Comparison of ENCODE assay signal across 9 cellular contexts in genomic region chr10:97179731-97180366, GRCh38. TPM values are rescaled to one million over a fixed set of nuclear protein-coding genes. Genes with fewer than 3 reads are reported as not detected.
DNase-seq lines count a peak whose midpoint lies in the region; TF ChIP-seq lines count a peak whose summit lies in the region.
"Had no signal": no experiment of that assay in that cellular context is flagged by ENCODE, and none has a peak within 500 bp of the region (broad histone marks: within the 10 kb centered on the region; RNA-seq: fewer than 3 reads in every experiment).

No MANE protein-coding gene starts in this region.

- DNase-seq in H9 (peak; percentile 90), NCI-H748 (lab: John Stamatoyannopoulos, UW; ENCODE audit: unreplicated experiment) (peak; percentile 84), fibroblast of villous mesenchyme (ENCODE audit: low read depth) (no peak), progenitor cell of endocrine pancreas (ENCODE audit: low spot score, unreplicated experiment) (peak; percentile 40), RWPE1 (ENCODE audit: low spot score) (no peak), kidney tubule cell (ENCODE audit: low spot score) (no peak), testis (no peak), T-helper 2 cell (no peak)
- DNase-seq: activated naive CD8-positive, alpha-beta T cell treated with anti-CD3 and anti-CD28 coated beads, Interleukin-2, amount 10 ng/mL, durations not matched to agents 7 days and 5 days had no signal

- H3K79me1 ChIP-seq in H9 (ENCODE audit: insufficient read depth, low read depth, low read length, poor library complexity, severe bottlenecking) = no peaks in the 10 kb centered on the region

- H3K4me1 Mint-ChIP-seq in H9 (peaks cover 13 to 22% of the 10 kb centered on the region in 2 experiments), progenitor cell of endocrine pancreas (ENCODE audit: low read depth) (peaks cover 14% of the 10 kb centered on the region)

- H3K9me3 ChIP-seq in H9 (ENCODE audit: control insufficient read depth, low read depth, low read length) = no peaks in the 10 kb centered on the region
- no peaks in the 10 kb centered on the region for H3K9me3 ChIP-seq in testis

- no peak overlapping the region for H3K4me3 ChIP-seq in fibroblast of villous mesenchyme (ENCODE audit: low read depth, low read length)
- no peak overlapping the region for H3K4me3 ChIP-seq in testis

- TF ChIP-seq POLR2A in testis (IDR thresholded peaks at IDR 0.05) = no peak

- H3K4me1 ChIP-seq in H9 (ENCODE audit: insufficient read depth, low read length) (no peaks in the 10 kb centered on the region; the same call in 1 of the 2 replicates), testis (no peaks in the 10 kb centered on the region)

- H2BK12ac ChIP-seq in H9 (ENCODE audit: insufficient read length, low read depth, low read length) = no peak overlapping the region

- peak; percentile 78 for TF ChIP-seq CTCF in H9 (conservative IDR thresholded peaks at IDR 0.05)
- peak; percentile 6 for TF ChIP-seq CTCF in fibroblast of villous mesenchyme (IDR thresholded peaks at IDR 0.05; ENCODE audit: insufficient read depth, low read depth, low read length)
- peak; percentile 59 for TF ChIP-seq CTCF in progenitor cell of endocrine pancreas (IDR thresholded peaks at IDR 0.05; ENCODE audit: unreplicated experiment)
- TF ChIP-seq CTCF in RWPE1 (conservative IDR thresholded peaks at IDR 0.05; ENCODE audit: low read depth) = no peak
- TF ChIP-seq CTCF in testis (IDR thresholded peaks at IDR 0.05) = no peak

- H3T11ph ChIP-seq in H9 (ENCODE audit: low read length) = no peak overlapping the region

- no peak overlapping the region for H4K91ac ChIP-seq in H9 (ENCODE audit: insufficient read length, low read depth, low read length)

- H3K14ac ChIP-seq in H9 (ENCODE audit: insufficient read depth, low read length) = no peak overlapping the region

- peak overlapping the region; percentile 38 for H3K4me2 ChIP-seq in H9 (ENCODE audit: insufficient read depth, insufficient read length, low read length)

- H2AK5ac ChIP-seq in H9 (ENCODE audit: insufficient read length, low read length) = no peak overlapping the region

- H3K36me3 Mint-ChIP-seq in H9 (ENCODE audit: insufficient read depth in 1 of 3, low read depth in 3 of 3) (no peaks in the 10 kb centered on the region; a peak in 2 of 7 replicates), progenitor cell of endocrine pancreas (ENCODE audit: insufficient read depth) (peaks cover 2% of the 10 kb centered on the region)
- H3K36me3 Mint-ChIP-seq: activated naive CD8-positive, alpha-beta T cell treated with anti-CD3 and anti-CD28 coated beads, Interleukin-2, amount 10 ng/mL, durations not matched to agents 7 days and 5 days had no signal

- no peak overlapping the region for H3K56ac ChIP-seq in H9 (ENCODE audit: insufficient read length, low read depth, low read length)

- no peaks in the 10 kb centered on the region for H3K36me3 ChIP-seq in testis (ENCODE audit: low read depth, missing control alignments)

- H3K9me3 Mint-ChIP-seq in H9 (no peaks in the 10 kb centered on the region), progenitor cell of endocrine pancreas (ENCODE audit: low read depth) (no peaks in the 10 kb centered on the region)
- H3K9me3 Mint-ChIP-seq: activated naive CD8-positive, alpha-beta T cell treated with anti-CD3 and anti-CD28 coated beads, Interleukin-2, amount 10 ng/mL, durations not matched to agents 7 days and 5 days had no signal

- no peak overlapping the region for H4K8ac ChIP-seq in H9 (replicated peaks; ENCODE audit: insufficient read length, low read depth, low read length)

- intact Hi-C loops in testis (cut with DNase I; ENCODE audit: low total_unique reads) = no loop called here

- H2BK15ac ChIP-seq in H9 (ENCODE audit: low read depth, low read length) = no peak overlapping the region

- H2AFZ ChIP-seq in H9 (ENCODE audit: low read length) = no peak overlapping the region

- H3K4me3 Mint-ChIP-seq in H9 = peak overlapping the region; percentile 51 to 58; a peak in 4 of 5 replicates
- no peak overlapping the region for H3K4me3 Mint-ChIP-seq in progenitor cell of endocrine pancreas (ENCODE audit: low read depth)
- H3K4me3 Mint-ChIP-seq: activated naive CD8-positive, alpha-beta T cell treated with anti-CD3 and anti-CD28 coated beads, Interleukin-2, amount 10 ng/mL, durations not matched to agents 7 days and 5 days had no signal

- no peak overlapping the region for H3K23ac ChIP-seq in H9 (ENCODE audit: insufficient read length, low read depth, low read length)

- POLR2A ChIA-PET in RWPE1 (lab: Yijun Ruan, JAX; ENCODE audit: low non-redundant PET) = no interaction called here

- H4K20me1 ChIP-seq in H9 (ENCODE audit: control insufficient read depth, insufficient read depth, insufficient read length) = no peaks in the 10 kb centered on the region

- no peak overlapping the region for H2BK20ac ChIP-seq in H9 (ENCODE audit: low read depth, low read length, poor library complexity, severe bottlenecking)

- no peaks in the 10 kb centered on the region for H3K79me2 ChIP-seq in H9 (ENCODE audit: insufficient read depth, low read length)

- no peak overlapping the region for H3K9ac ChIP-seq in H9 (ENCODE audit: extremely low read depth, insufficient read length, low read length)

- H3K27ac Mint-ChIP-seq in H9 = no peak overlapping the region
- H3K27ac Mint-ChIP-seq in progenitor cell of endocrine pancreas = no peak overlapping the region
- H3K27ac Mint-ChIP-seq: activated naive CD8-positive, alpha-beta T cell treated with anti-CD3 and anti-CD28 coated beads, Interleukin-2, amount 10 ng/mL, durations not matched to agents 7 days and 5 days had no signal

- H2BK5ac ChIP-seq in H9 (ENCODE audit: insufficient read length, low read length) = no peak overlapping the region

- H3K23me2 ChIP-seq in H9 (ENCODE audit: insufficient read length, low read depth, low read length, poor library complexity, severe bottlenecking) = peaks cover 5% of the 10 kb centered on the region

- H3K27ac ChIP-seq in H9 (ENCODE audit: insufficient read length, low read depth, low read length) = no peak overlapping the region
- no peak overlapping the region for H3K27ac ChIP-seq in RWPE1
- H3K27ac ChIP-seq in testis = no peak overlapping the region

- CTCF ChIA-PET in RWPE1 (lab: Yijun Ruan, JAX) = interaction anchor here (0.5 to 1.9 kb wide), 8 partner anchors 9 to 303 kb away, joined by 3 to 10 read pairs (median 3); no protein-coding TSS in a partner anchor

- H3K27me3 Mint-ChIP-seq in H9 (ENCODE audit: low read depth) (peaks cover 53% of the 10 kb centered on the region), progenitor cell of endocrine pancreas (peaks cover 45% of the 10 kb centered on the region)

- H4K5ac ChIP-seq in H9 (ENCODE audit: insufficient read length, low read depth, low read length) = no peak overlapping the region

- WGBS in H9 (ENCODE audit: extremely low coverage, insufficient read length, low lambda C conversion rate) = no CpG with 5 or more reads among the region's 26 CpGs
- 29 to 41% methylated on average over 12 to 26 of the region's 26 CpGs for WGBS in testis, 2 donors

- H3K18ac ChIP-seq in H9 (ENCODE audit: insufficient read length, low read depth, low read length) = no peak overlapping the region

- H3K27me3 ChIP-seq in H9 (ENCODE audit: insufficient read depth, low read length) (peaks cover 16% of the 10 kb centered on the region), testis (no peaks in the 10 kb centered on the region)

- no peak overlapping the region for H3K4ac ChIP-seq in H9 (ENCODE audit: low read depth, low read length)

- H2BK120ac ChIP-seq in H9 (ENCODE audit: low read depth, low read length, poor library complexity, severe bottlenecking) = no peak overlapping the region

RNA-seq across cellular contexts. Expression of gene SLIT1, which starts 5.9 kb away (rescaled TPM):
- 0.46 and 0.57 TPM in 2 replicates for total RNA-seq in H9 (2021)
- total RNA-seq in fibroblast of villous mesenchyme = under 0.01 TPM in 1 of 2 replicates, not detected in the other
- total RNA-seq in progenitor cell of endocrine pancreas = 23.8 and 25.5 TPM in 2 replicates
- 1 to 10 TPM; 1.9 to 2.5 TPM for total RNA-seq in testis
- 4.6 TPM for polyA plus RNA-seq in testis (ENCODE audit: insufficient read depth, low read depth, low replicate concordance)

Comparison
In these comparisons a context has a peak if more than half of its experiments do, and no peak if none do; other contexts are left out.
1. DNase-seq: peak in H9 (single experiment), NCI-H748 (single experiment) and progenitor cell of endocrine pancreas (single experiment); none in fibroblast of villous mesenchyme (single experiment), RWPE1 (single experiment), kidney tubule cell (single experiment), testis (single experiment) and T-helper 2 cell (0 of 5).
2. CTCF ChIP-seq: peak in H9 (single experiment), fibroblast of villous mesenchyme (single experiment) and progenitor cell of endocrine pancreas (single experiment); none in RWPE1 (single experiment) and testis (0 of 3).